In the genomic region with DNA sequence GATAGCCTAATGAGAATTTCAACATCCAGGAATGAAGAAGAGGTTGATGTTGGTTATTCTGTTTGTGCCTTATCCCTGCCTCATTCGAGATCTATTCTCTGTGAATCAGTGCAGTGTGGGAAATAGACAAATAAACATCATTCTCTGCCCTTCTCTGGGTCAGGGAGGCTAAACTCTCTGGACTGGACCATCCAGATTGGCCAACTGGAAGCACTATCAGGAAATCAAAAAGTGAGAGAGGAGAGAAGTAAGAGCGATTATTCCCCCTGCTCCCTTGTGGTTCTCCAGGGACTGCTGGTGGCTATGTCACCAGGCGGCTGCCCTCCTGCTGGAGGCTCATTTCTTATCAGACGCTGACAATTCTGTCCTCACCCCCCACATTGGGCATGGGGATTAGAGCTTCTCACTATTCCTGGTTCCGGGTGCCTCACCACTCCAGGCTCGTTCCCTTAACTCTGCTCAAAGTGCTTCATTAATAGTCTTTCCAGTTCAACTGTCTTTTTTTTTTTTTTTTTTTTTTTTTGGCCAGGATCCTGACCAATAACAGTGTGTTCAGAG, we compare ENCODE assay signal across 19 cellular contexts.
A peak's percentile ranks its signal among the peaks of the same experiment; 100 is the strongest.
DNase-seq lines count a peak whose midpoint lies in the region; ATAC-seq and TF ChIP-seq lines count a peak whose summit lies in the region.
"Had no signal": no experiment of that assay in that cellular context is flagged by ENCODE, and none has a peak within 500 bp of the region (broad histone marks: within the 10 kb centered on the region; RNA-seq: fewer than 3 reads in every experiment).

No MANE protein-coding gene starts in this region.

- H3K9me3 ChIP-seq in HEK293 (ENCODE audit: control insufficient read depth, insufficient read depth, low read depth, low read length) = no peaks in the 10 kb centered on the region
- no peaks in the 10 kb centered on the region for H3K9me3 ChIP-seq in SJCRH30 (replicated peaks)
- H3K9me3 ChIP-seq in trophoblast cell (ENCODE audit: insufficient read depth, low read depth, low read length) = no peaks in the 10 kb centered on the region

- no peak overlapping the region for H3K27ac Mint-ChIP-seq in activated CD4-positive, alpha-beta T cell treated with anti-CD3 and anti-CD28 coated beads for 36 hours
- H3K27ac Mint-ChIP-seq: CD8-positive, alpha-beta memory T cell; T-cell had no signal

- H3K27me3 ChIP-seq in SJCRH30 (no peaks in the 10 kb centered on the region), trophoblast cell (ENCODE audit: insufficient read depth, low read length) (no peaks in the 10 kb centered on the region)

- CTCF ChIA-PET in HEK293 (lab: Yijun Ruan, JAX) = interaction anchor here (0.6 to 0.8 kb wide), 2 partner anchors 115 to 333 kb away, joined by 3 to 5 read pairs; no protein-coding TSS in a partner anchor
- CTCF ChIA-PET in activated CD4-positive, alpha-beta T cell treated with anti-CD3 and anti-CD28 coated beads for 36 hours (lab: Charles Lee) = no interaction called here

- no peak overlapping the region for H2BK120ac ChIP-seq in trophoblast cell (ENCODE audit: insufficient read depth, low read length, poor library complexity)

- POLR2A ChIA-PET in HEK293 (lab: Yijun Ruan, JAX) = interaction anchor here (0.6 kb wide), 1 partner anchor 193 kb away, joined by 3 read pairs; no protein-coding TSS in a partner anchor
- POLR2A ChIA-PET in activated CD4-positive, alpha-beta T cell treated with anti-CD3 and anti-CD28 coated beads for 36 hours (lab: Charles Lee) = no interaction called here

- H3K18ac ChIP-seq in trophoblast cell (ENCODE audit: low read length) = no peak overlapping the region

- no peak overlapping the region for H2AFZ ChIP-seq in trophoblast cell (ENCODE audit: insufficient read depth, low read length, poor library complexity)

- no peak for TF ChIP-seq CTCF in HEK293 (tag by site-specific recombination; IDR thresholded peaks at IDR 0.05)

- H3K23ac ChIP-seq in trophoblast cell (ENCODE audit: low read length) = no peak overlapping the region

- no peaks in the 10 kb centered on the region for H3K36me3 ChIP-seq in HEK293 (ENCODE audit: control insufficient read depth in 2 of 2, insufficient read depth in 1 of 2, low read length in 2 of 2)
- H3K36me3 ChIP-seq in SJCRH30 = no peaks in the 10 kb centered on the region
- H3K36me3 ChIP-seq in trophoblast cell (ENCODE audit: control insufficient read depth in 1 of 2, insufficient read depth in 2 of 2, low read length in 2 of 2) = no peaks in the 10 kb centered on the region

- H3K4me2 ChIP-seq in trophoblast cell (ENCODE audit: low read length) = no peak overlapping the region

- DNase-seq in activated effector memory CD4-positive, alpha-beta T cell treated with anti-CD3 and anti-CD28 coated beads, Interleukin-2, amount 50 U/mL, for 16 hours = peak; percentile 21
- no peak for DNase-seq in activated effector memory CD4-positive, alpha-beta T cell treated with Interleukin-2 at 50 U/mL for 16 hours
- DNase-seq in SJCRH30 (peak; percentile 38 to 46), trophoblast cell (peak; percentile 28 to 66), iPS-NIHi7 (ENCODE audit: extremely low spot score) (no peak)
- no peak for DNase-seq in activated naive CD4-positive, alpha-beta T cell treated with Interleukin-2 at 50 U/mL for 16 hours
- DNase-seq in activated CD4-positive, alpha-beta T cell treated with anti-CD3 and anti-CD28 coated beads for 36 hours = no peak
- DNase-seq: CD8-positive, alpha-beta memory T cell; DMS79 treated with DMSO at 0.1 percent for 48 hours; H7; MM.1S; NCI-H1092 treated with DMSO at 0.1 percent for 48 hours; NCI-H187 treated with DMSO at 0.1 percent for 48 hours; NCI-H446 treated with DMSO at 0.1 percent for 48 hours; NCI-H69; SHP77 treated with DMSO at 0.1 percent for 48 hours; T-cell had no signal

- H3K4ac ChIP-seq in trophoblast cell (ENCODE audit: low read depth, low read length) = no peak overlapping the region

- no peak overlapping the region for H4K91ac ChIP-seq in trophoblast cell (ENCODE audit: low read depth, low read length)

- H3K4me3 Mint-ChIP-seq in activated CD4-positive, alpha-beta T cell treated with anti-CD3 and anti-CD28 coated beads for 36 hours = no peak overlapping the region
- H3K4me3 Mint-ChIP-seq: CD8-positive, alpha-beta memory T cell; T-cell had no signal

- no peak overlapping the region for H2AK5ac ChIP-seq in trophoblast cell (ENCODE audit: low read length)

- no peak overlapping the region for H3K27ac ChIP-seq in HEK293 (ENCODE audit: extremely low read depth, low read depth, low read length)
- H3K27ac ChIP-seq in SJCRH30 = no peak overlapping the region
- H3K27ac ChIP-seq in trophoblast cell (ENCODE audit: low read depth, low read length) = no peak overlapping the region

- no peak overlapping the region for H4K8ac ChIP-seq in trophoblast cell (ENCODE audit: low read depth, low read length)

- no peak for ATAC-seq in activated CD4-positive, alpha-beta T cell treated with anti-CD3 and anti-CD28 coated beads for 36 hours
- ATAC-seq: SK-N-SH treated with all-trans-retinoic acid at 6 μM for 48 hours, T-cell had no signal

- H3K14ac ChIP-seq in trophoblast cell (ENCODE audit: low read length) = no peak overlapping the region

- H3K9me3 Mint-ChIP-seq in activated CD4-positive, alpha-beta T cell treated with anti-CD3 and anti-CD28 coated beads for 36 hours (ENCODE audit: low read depth) = no peaks in the 10 kb centered on the region
- H3K9me3 Mint-ChIP-seq: CD8-positive, alpha-beta memory T cell; T-cell had no signal

- H3K79me2 ChIP-seq in trophoblast cell (ENCODE audit: control insufficient read depth, insufficient read depth, low read length, poor library complexity) = no peaks in the 10 kb centered on the region

- WGBS in trophoblast cell (ENCODE audit: extremely low coverage, insufficient coverage, insufficient read length) = no CpG with 5 or more reads among the region's 6 CpGs

- H3K4me1 Mint-ChIP-seq in activated CD4-positive, alpha-beta T cell treated with anti-CD3 and anti-CD28 coated beads for 36 hours = no peaks in the 10 kb centered on the region
- H3K4me1 Mint-ChIP-seq: CD8-positive, alpha-beta memory T cell; T-cell had no signal

- no peaks in the 10 kb centered on the region for H3K36me3 Mint-ChIP-seq in activated CD4-positive, alpha-beta T cell treated with anti-CD3 and anti-CD28 coated beads for 36 hours (ENCODE audit: low read depth)
- H3K36me3 Mint-ChIP-seq: CD8-positive, alpha-beta memory T cell; T-cell had no signal

- no peak overlapping the region for H3K9ac ChIP-seq in trophoblast cell (ENCODE audit: low read length)

- H4K12ac ChIP-seq in trophoblast cell (ENCODE audit: low read depth, low read length) = no peak overlapping the region

- intact Hi-C loops in activated CD4-positive, alpha-beta T cell treated with anti-CD3 and anti-CD28 coated beads for 36 hours (cut with DNase I, micrococcal nuclease) = no loop called here

- no peak overlapping the region for H3K4me3 ChIP-seq in HEK293 (ENCODE audit: low read depth, low read length)
- no peak overlapping the region for H3K4me3 ChIP-seq in SJCRH30
- no peak overlapping the region for H3K4me3 ChIP-seq in trophoblast cell (ENCODE audit: low read depth, low read length)

- peaks cover 8% of the 10 kb centered on the region for H3K79me1 ChIP-seq in trophoblast cell (ENCODE audit: low read length)

- H2BK5ac ChIP-seq in trophoblast cell (ENCODE audit: low read depth, low read length, poor library complexity) = no peak overlapping the region

- H2BK12ac ChIP-seq in trophoblast cell (ENCODE audit: low read length) = no peak overlapping the region

- peaks cover 9% of the 10 kb centered on the region for H3K4me1 ChIP-seq in HEK293 (ENCODE audit: control insufficient read depth, insufficient read depth, low read length)
- H3K4me1 ChIP-seq in SJCRH30 = 0 out of 2 replicates have a peak, but pooled peaks cover 2% of the 10 kb centered on the region
- H3K4me1 ChIP-seq in trophoblast cell (ENCODE audit: control insufficient read depth in 1 of 2, insufficient read depth in 2 of 2, low read length in 2 of 2) = no peaks in the 10 kb centered on the region

- H3K27me3 Mint-ChIP-seq in activated CD4-positive, alpha-beta T cell treated with anti-CD3 and anti-CD28 coated beads for 36 hours = peaks cover 5% of the 10 kb centered on the region

TF ChIP-seq in HEK293, 187 proteins besides CTCF, POLR2A, EP300 and RAD21 (continues in another document):
- TF ChIP-seq ZNF341 (tag by site-specific recombination; IDR thresholded peaks at IDR 0.05; ENCODE audit: low read depth) (peak; percentile 88), ZIC2 (tag by site-specific recombination; IDR thresholded peaks at IDR 0.05) (peak; percentile 66), ZBTB48 (tag by site-specific recombination; IDR thresholded peaks at IDR 0.05) (peak; percentile 61), ZNF701 (tag by site-specific recombination; IDR thresholded peaks at IDR 0.05) (no peak), EGR2 (tag by site-specific recombination; IDR thresholded peaks at IDR 0.05; ENCODE audit: low read depth) (no peak), GLIS1 (tag by site-specific recombination; IDR thresholded peaks at IDR 0.05) (peak; percentile 90), ZBTB17 (tag by site-specific recombination; IDR thresholded peaks at IDR 0.05) (peak; percentile 66; the same call in 1 of the 2 replicates)
- TF ChIP-seq, protein P1, sequence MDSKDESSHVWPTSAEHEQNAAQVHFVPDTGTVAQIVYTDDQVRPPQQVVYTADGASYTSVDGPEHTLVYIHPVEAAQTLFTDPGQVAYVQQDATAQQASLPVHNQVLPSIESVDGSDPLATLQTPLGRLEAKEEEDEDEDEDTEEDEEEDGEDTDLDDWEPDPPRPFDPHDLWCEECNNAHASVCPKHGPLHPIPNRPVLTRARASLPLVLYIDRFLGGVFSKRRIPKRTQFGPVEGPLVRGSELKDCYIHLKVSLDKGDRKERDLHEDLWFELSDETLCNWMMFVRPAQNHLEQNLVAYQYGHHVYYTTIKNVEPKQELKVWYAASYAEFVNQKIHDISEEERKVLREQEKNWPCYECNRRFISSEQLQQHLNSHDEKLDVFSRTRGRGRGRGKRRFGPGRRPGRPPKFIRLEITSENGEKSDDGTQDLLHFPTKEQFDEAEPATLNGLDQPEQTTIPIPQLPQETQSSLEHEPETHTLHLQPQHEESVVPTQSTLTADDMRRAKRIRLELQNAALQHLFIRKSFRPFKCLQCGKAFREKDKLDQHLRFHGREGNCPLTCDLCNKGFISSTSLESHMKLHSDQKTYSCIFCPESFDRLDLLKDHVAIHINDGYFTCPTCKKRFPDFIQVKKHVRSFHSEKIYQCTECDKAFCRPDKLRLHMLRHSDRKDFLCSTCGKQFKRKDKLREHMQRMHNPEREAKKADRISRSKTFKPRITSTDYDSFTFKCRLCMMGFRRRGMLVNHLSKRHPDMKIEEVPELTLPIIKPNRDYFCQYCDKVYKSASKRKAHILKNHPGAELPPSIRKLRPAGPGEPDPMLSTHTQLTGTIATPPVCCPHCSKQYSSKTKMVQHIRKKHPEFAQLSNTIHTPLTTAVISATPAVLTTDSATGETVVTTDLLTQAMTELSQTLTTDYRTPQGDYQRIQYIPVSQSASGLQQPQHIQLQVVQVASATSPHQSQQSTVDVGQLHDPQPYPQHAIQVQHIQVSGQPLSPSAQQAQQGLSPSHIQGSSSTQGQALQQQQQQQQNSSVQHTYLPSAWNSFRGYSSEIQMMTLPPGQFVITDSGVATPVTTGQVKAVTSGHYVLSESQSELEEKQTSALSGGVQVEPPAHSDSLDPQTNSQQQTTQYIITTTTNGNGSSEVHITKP (tag by site-specific recombination; IDR thresholded peaks at IDR 0.05) = peak; percentile 93

Comparison
In these comparisons a context has a peak if more than half of its experiments do, and no peak if none do; other contexts are left out.
1. DNase-seq: peak in activated effector memory CD4-positive, alpha-beta T cell treated with anti-CD3 and anti-CD28 coated beads, Interleukin-2, amount 50 U/mL, for 16 hours (single experiment), SJCRH30 (2 of 2) and trophoblast cell (2 of 2); none in activated effector memory CD4-positive, alpha-beta T cell treated with Interleukin-2 at 50 U/mL for 16 hours (single experiment), activated naive CD4-positive, alpha-beta T cell treated with Interleukin-2 at 50 U/mL for 16 hours (single experiment), iPS-NIHi7 (single experiment) and activated CD4-positive, alpha-beta T cell treated with anti-CD3 and anti-CD28 coated beads for 36 hours (single experiment).